ENCODE assay signal across 8 cellular contexts in genomic region chr11:44568706-44569473, GRCh38. TPM values are rescaled to one million over a fixed set of nuclear protein-coding genes. Genes with fewer than 3 reads are reported as not detected.
DNase-seq lines count a peak whose midpoint lies in the region; ATAC-seq, FAIRE-seq and TF ChIP-seq lines count a peak whose summit lies in the region.

No MANE protein-coding gene starts in this region.

- TF ChIP-seq CTCF in right atrium auricular region (IDR thresholded peaks at IDR 0.05) (no peak), D721Med (IDR thresholded peaks at IDR 0.05; ENCODE audit: insufficient read depth, missing control alignments) (no peak), Caco-2 (IDR thresholded peaks at IDR 0.05; ENCODE audit: insufficient read depth in 1 of 2, low read depth in 1 of 2, low read length in 1 of 2, severe bottlenecking in 1 of 2, unreplicated experiment in 1 of 2) (no peak)

- H3K9me3 Mint-ChIP-seq in activated naive CD8-positive, alpha-beta T cell treated with anti-CD3 and anti-CD28 coated beads for 36 hours: peaks cover 11% of the 10 kb centered on the region
- no peaks in the 10 kb centered on the region for H3K9me3 Mint-ChIP-seq in Caco-2 (ENCODE audit: unreplicated experiment)

- intact Hi-C loops in Caco-2 (cut with micrococcal nuclease; ENCODE audit: unreplicated experiment): no loop called here

- TF ChIP-seq POLR2A in GM18951 (IDR thresholded peaks at IDR 0.05; ENCODE audit: extremely low read depth, insufficient read depth, insufficient read length): peak; percentile 53

- peaks cover 73% of the 10 kb centered on the region for H3K4me1 Mint-ChIP-seq in activated naive CD8-positive, alpha-beta T cell treated with anti-CD3 and anti-CD28 coated beads for 36 hours
- H3K4me1 Mint-ChIP-seq in Caco-2 (ENCODE audit: low read depth, unreplicated experiment): no peaks in the 10 kb centered on the region

- H3K4me3 Mint-ChIP-seq in activated naive CD8-positive, alpha-beta T cell treated with anti-CD3 and anti-CD28 coated beads for 36 hours: peak overlapping the region; percentile 92
- H3K4me3 Mint-ChIP-seq in Caco-2 (ENCODE audit: unreplicated experiment): no peak overlapping the region

- peak overlapping the region; percentile 91 for H3K27ac Mint-ChIP-seq in activated naive CD8-positive, alpha-beta T cell treated with anti-CD3 and anti-CD28 coated beads for 36 hours
- no peak overlapping the region for H3K27ac Mint-ChIP-seq in Caco-2 (ENCODE audit: unreplicated experiment)

- POLR2A ChIA-PET in Caco-2 (lab: Charles Lee): no interaction called here

- H3K4me1 ChIP-seq in right atrium auricular region: peaks cover 0 to 69% of the 10 kb centered on the region in 2 donors
- H3K4me1 ChIP-seq in Caco-2: no peaks in the 10 kb centered on the region

- no peaks in the 10 kb centered on the region for H3K27me3 Mint-ChIP-seq in activated naive CD8-positive, alpha-beta T cell treated with anti-CD3 and anti-CD28 coated beads for 36 hours
- H3K27me3 Mint-ChIP-seq in Caco-2 (ENCODE audit: insufficient read depth, unreplicated experiment): peaks cover 4% of the 10 kb centered on the region

- BruUV-seq in Caco-2 (replicated peaks; lab: Mats Ljungman, UMichigan): no TSS peak

- peaks cover 74% of the 10 kb centered on the region for H3K36me3 Mint-ChIP-seq in activated naive CD8-positive, alpha-beta T cell treated with anti-CD3 and anti-CD28 coated beads for 36 hours
- H3K36me3 Mint-ChIP-seq in Caco-2 (ENCODE audit: insufficient read depth, unreplicated experiment): no peaks in the 10 kb centered on the region

- in situ Hi-C loops in GM18951 (cut with MboI; ENCODE audit: low sequenced_read_pairs, unreplicated experiment): no loop called here

- H3K36me3 ChIP-seq in right atrium auricular region (no peaks in the 10 kb centered on the region), Caco-2 (ENCODE audit: control insufficient read depth, insufficient read depth, low read length) (no peaks in the 10 kb centered on the region)

- peak; percentile 38 for ATAC-seq in HG03103 (IDR thresholded peaks at IDR 0.05; ENCODE audit: low read depth, unreplicated experiment)

- peak; percentile 82 for DNase-seq in SKM-1 (lab: John Stamatoyannopoulos, UW; ENCODE audit: unreplicated experiment)
- DNase-seq in activated naive CD8-positive, alpha-beta T cell treated with anti-CD3 and anti-CD28 coated beads for 36 hours: peak; percentile 90
- peak; percentile 91 for DNase-seq in right atrium auricular region (ENCODE audit: low spot score)
- peak; percentile 77 to 83 for DNase-seq in stimulated activated CD4-positive, alpha-beta T cell treated with anti-CD3 and anti-CD28 coated beads, Interleukin-15, amount 100 ng/mL, for 1 hour (ENCODE audit: low read depth in 1 of 2, low spot score in 1 of 2)
- no peak for DNase-seq in D721Med (ENCODE audit: insufficient read length, low spot score)
- no peak for DNase-seq in Caco-2

- FAIRE-seq in D721Med (lab: Jason Lieb, UNC): no peak

- CTCF ChIA-PET in Caco-2 (lab: Charles Lee): interaction anchor here (0.8 kb wide), 1 partner anchor 12 kb away, joined by 3 read pairs; no protein-coding TSS in a partner anchor

- H3K9me3 ChIP-seq in right atrium auricular region (no peaks in the 10 kb centered on the region), Caco-2 (no peaks in the 10 kb centered on the region)

- H3K4me3 ChIP-seq in right atrium auricular region: no peak overlapping the region
- no peak overlapping the region for H3K4me3 ChIP-seq in Caco-2 (ENCODE audit: low read depth, low read length)

- no peaks in the 10 kb centered on the region for H3K27me3 ChIP-seq in right atrium auricular region
- no peaks in the 10 kb centered on the region; the same call in 1 of the 2 replicates for H3K27me3 ChIP-seq in Caco-2 (replicated peaks; ENCODE audit: control insufficient read depth, insufficient read depth, low read length)

- peak overlapping the region; percentile 68 to 77 for H3K27ac ChIP-seq in right atrium auricular region

RNA-seq across cellular contexts. Expression of gene CD82, which starts 3.4 kb away (rescaled TPM):
- 100 to 1,000 TPM; 339 to 343 TPM for total RNA-seq in activated naive CD8-positive, alpha-beta T cell treated with anti-CD3 and anti-CD28 coated beads for 36 hours
- 10 to 100 TPM in 1 of 2 donors, 1 to 10 TPM in 1; 6.8 to 17.7 TPM for total RNA-seq in right atrium auricular region
- 3.7 and 4.3 TPM in 2 replicates for total RNA-seq in Caco-2 (2022)

Comparison
In these comparisons a context has a peak if more than half of its experiments do, and no peak if none do; other contexts are left out.
1. DNase-seq: peak in SKM-1 (single experiment), activated naive CD8-positive, alpha-beta T cell treated with anti-CD3 and anti-CD28 coated beads for 36 hours (single experiment), right atrium auricular region (single experiment) and stimulated activated CD4-positive, alpha-beta T cell treated with anti-CD3 and anti-CD28 coated beads, Interleukin-15, amount 100 ng/mL, for 1 hour (2 of 2); none in D721Med (single experiment) and Caco-2 (0 of 2).
2. RNA of gene CD82, which starts 3.4 kb away (total RNA-seq): 339 to 343 TPM in activated naive CD8-positive, alpha-beta T cell treated with anti-CD3 and anti-CD28 coated beads for 36 hours; 6.8 to 17.7 TPM in right atrium auricular region and 3.7 to 4.3 TPM in Caco-2; every median in the first group is over 10 times any median in the second.